ENCODE assay signal across 8 cellular contexts in the genomic region with DNA sequence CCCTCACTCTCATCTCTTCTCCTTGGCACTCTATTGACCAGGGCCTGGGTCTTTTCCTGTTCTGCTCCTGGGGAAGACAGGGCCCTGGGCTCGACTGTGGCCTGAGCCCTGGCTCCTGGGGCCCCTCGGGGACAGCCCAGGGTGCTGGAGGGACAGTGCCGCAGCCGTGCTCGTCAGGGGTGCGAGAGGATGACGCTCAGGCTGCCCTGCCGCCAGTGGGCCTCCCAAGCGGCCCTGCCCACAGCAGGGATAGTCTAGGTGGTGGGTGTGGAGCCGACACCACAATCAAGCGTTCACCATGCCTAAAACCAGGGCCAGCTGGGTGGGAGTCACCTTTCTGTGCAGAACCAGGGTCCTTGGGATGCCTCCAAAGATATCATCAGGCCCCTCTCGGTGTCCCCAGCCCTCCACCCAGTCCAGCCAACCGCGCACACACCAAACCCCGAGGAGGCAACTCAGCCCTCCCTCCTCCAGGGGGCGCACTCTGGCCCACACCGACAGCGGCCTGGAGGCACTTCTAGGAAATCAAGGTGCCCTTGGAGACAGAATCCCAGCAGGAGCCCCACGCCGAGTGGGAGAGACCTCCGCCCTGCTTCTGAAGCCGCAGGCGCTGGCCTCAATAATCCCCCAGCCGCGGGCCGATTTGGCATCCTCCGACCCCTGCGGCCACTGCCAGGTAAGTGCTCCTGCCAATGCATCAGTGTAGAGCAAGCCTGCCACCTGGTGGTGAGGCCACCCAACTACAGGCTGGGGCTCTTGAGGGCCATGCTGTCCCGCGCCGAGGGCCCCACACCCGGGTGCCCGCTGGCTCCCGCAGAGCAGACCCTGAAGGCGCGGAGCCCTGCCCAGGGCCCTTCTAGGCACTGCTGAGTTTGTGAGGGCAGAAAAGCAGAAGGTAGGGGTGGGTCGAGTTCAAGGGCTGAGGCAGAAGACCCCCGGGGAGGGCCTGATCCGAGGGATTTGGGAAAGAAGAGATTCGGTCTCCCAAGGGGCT.
DNase-seq lines count a peak whose midpoint lies in the region; ATAC-seq and TF ChIP-seq lines count a peak whose summit lies in the region.

No MANE protein-coding gene starts in this region.

- no peaks in the 10 kb centered on the region for H3K79me2 ChIP-seq in SU-DHL-6 (ENCODE audit: insufficient read depth, low read length)

- H3F3A ChIP-seq in SU-DHL-6 (ENCODE audit: insufficient read depth), result no peaks in the 10 kb centered on the region

- peak overlapping the region; percentile 41 for H3K4me2 ChIP-seq in SU-DHL-6 (ENCODE audit: low read depth, low read length, poor library complexity, severe bottlenecking)

- no peaks in the 10 kb centered on the region; the same call in 1 of the 2 replicates for H3K27me3 ChIP-seq in SU-DHL-6 (ENCODE audit: low read length)
- peaks cover 40% of the 10 kb centered on the region for H3K27me3 ChIP-seq in adipocyte (replicated peaks; ENCODE audit: control insufficient read depth, insufficient read depth, low read length)

- H3K9me3 ChIP-seq in SU-DHL-6 (ENCODE audit: insufficient read depth, low read length) (no peaks in the 10 kb centered on the region), adipocyte (ENCODE audit: control insufficient read depth, low read length) (no peaks in the 10 kb centered on the region)

- no peak overlapping the region for H3K27ac ChIP-seq in SU-DHL-6 (ENCODE audit: low read depth, low read length)

- H3K9me2 ChIP-seq in SU-DHL-6 (replicated peaks; ENCODE audit: insufficient read depth, low read length), result no peaks in the 10 kb centered on the region

- intact Hi-C loops in left ventricle myocardium superior (cut with micrococcal nuclease), result loop anchor here (5.0 kb wide), 1 partner anchor 954 kb away; no protein-coding TSS in a partner anchor

- peak; percentile 65 for ATAC-seq in GM21717 (IDR thresholded peaks at IDR 0.05; ENCODE audit: unreplicated experiment)
- peak; percentile 88 for ATAC-seq in left ventricle myocardium superior

- no peaks in the 10 kb centered on the region for H3K4me1 ChIP-seq in adipocyte (ENCODE audit: control insufficient read depth, insufficient read depth, low read length)

- DNase-seq in DMS153 treated with DMSO at 0.1 percent for 48 hours (lab: John Stamatoyannopoulos, UW; ENCODE audit: unreplicated experiment) (peak; percentile 41), LoVo (ENCODE audit: low spot score) (peak; percentile 66), adipocyte (ENCODE audit: low read depth) (peak; percentile 15), left ventricle myocardium superior (peak; percentile 84), renal cortical epithelial cell (ENCODE audit: low read depth) (peak; percentile 43), OCI-M2 (lab: John Stamatoyannopoulos, UW; ENCODE audit: unreplicated experiment) (no peak)

- H3K4me3 ChIP-seq in SU-DHL-6 (ENCODE audit: insufficient read depth, low read length, poor library complexity, severe bottlenecking) (no peak overlapping the region), adipocyte (ENCODE audit: low read length) (no peak overlapping the region)

- H2AFZ ChIP-seq in SU-DHL-6 (ENCODE audit: low read depth, low read length, severe bottlenecking), result peak overlapping the region; percentile 47

- H3K9ac ChIP-seq in SU-DHL-6 (ENCODE audit: low read length), result no peak overlapping the region
- H3K9ac ChIP-seq in adipocyte (ENCODE audit: low read length), result no peak overlapping the region

- no peaks in the 10 kb centered on the region for H3K36me3 ChIP-seq in SU-DHL-6 (ENCODE audit: low read length)
- no peaks in the 10 kb centered on the region for H3K36me3 ChIP-seq in adipocyte (ENCODE audit: control insufficient read depth, insufficient read depth, low read length, severe bottlenecking)

- H4K20me1 ChIP-seq in SU-DHL-6 (ENCODE audit: low read depth, low read length), result no peaks in the 10 kb centered on the region

- peak; percentile 78 for TF ChIP-seq CTCF in SU-DHL-6 (IDR thresholded peaks at IDR 0.05; ENCODE audit: insufficient read depth, low read length, poor library complexity, severe bottlenecking)
